8 cellular contexts compared by ENCODE assay signal in genomic region chr1:234604393-234604725, GRCh38. TPM values are rescaled to one million over a fixed set of nuclear protein-coding genes. Genes with fewer than 3 reads are reported as not detected.
DNase-seq lines count a peak whose midpoint lies in the region; ATAC-seq and TF ChIP-seq lines count a peak whose summit lies in the region.

No MANE protein-coding gene starts in this region.

- H3K27me3 ChIP-seq in GM23248 (replicated peaks; ENCODE audit: insufficient read depth) = no peaks in the 10 kb centered on the region
- no peaks in the 10 kb centered on the region for H3K27me3 ChIP-seq in WERI-Rb-1 (ENCODE audit: insufficient read depth, low read depth, severe bottlenecking)

- H3K27ac ChIP-seq in GM23248 (peak overlapping the region; percentile 93), WERI-Rb-1 (no peak overlapping the region; the same call in 1 of the 2 replicates), skin epidermis (peak overlapping the region in 18 of 21 experiments; percentile 43 to 100 (median 100))

- H3F3A ChIP-seq in GM23248 (ENCODE audit: insufficient read depth) = peaks cover 76% of the 10 kb centered on the region

- peak overlapping the region; percentile 87 for H3K4me2 ChIP-seq in GM23248 (ENCODE audit: unreplicated experiment)

- in situ Hi-C loops in GM23248 (cut with MboI) = no loop called here

- H3K36me3 ChIP-seq in GM23248 (ENCODE audit: low read depth) (peaks cover 40% of the 10 kb centered on the region), WERI-Rb-1 (peaks cover 70% of the 10 kb centered on the region)

- H3K4me3 ChIP-seq in GM23248 (peak overlapping the region; percentile 94), WERI-Rb-1 (ENCODE audit: low read depth, low read length) (peak overlapping the region; percentile 68), fibroblast of villous mesenchyme (ENCODE audit: low read depth, low read length) (peak overlapping the region; percentile 84), skin epidermis (peak overlapping the region; percentile 73 to 90 (median 79))

- peaks cover 84% of the 10 kb centered on the region for H3K79me2 ChIP-seq in GM23248 (ENCODE audit: insufficient read depth)

- H4K20me1 ChIP-seq in GM23248 (ENCODE audit: insufficient read depth) = peaks cover 9% of the 10 kb centered on the region; the same call in 1 of the 2 replicates

- ATAC-seq in HG03280 (IDR thresholded peaks at IDR 0.05; ENCODE audit: unreplicated experiment) = no peak

- peaks cover 44% of the 10 kb centered on the region for H3K4me1 ChIP-seq in GM23248 (ENCODE audit: insufficient read depth)

- TF ChIP-seq CTCF in WERI-Rb-1 (IDR thresholded peaks at IDR 0.05; ENCODE audit: low read depth, low read length) = no peak
- TF ChIP-seq CTCF in fibroblast of villous mesenchyme (IDR thresholded peaks at IDR 0.05; ENCODE audit: insufficient read depth, low read depth, low read length) = no peak

- H3K9me2 ChIP-seq in GM23248 (ENCODE audit: insufficient read depth) = no peaks in the 10 kb centered on the region

- DNase-seq in GM23248 (no peak), WERI-Rb-1 (no peak), fibroblast of villous mesenchyme (ENCODE audit: low read depth) (no peak), RPMI8226 (no peak), NCI-H1105 treated with DMSO at 0.1 percent for 48 hours (lab: John Stamatoyannopoulos, UW) (no peak), AML-193 (lab: John Stamatoyannopoulos, UW) (no peak)

- H3K9ac ChIP-seq in GM23248 = peak overlapping the region; percentile 95

- H3K9me3 ChIP-seq in GM23248 (ENCODE audit: low read depth) = no peaks in the 10 kb centered on the region
- H3K9me3 ChIP-seq in WERI-Rb-1 (ENCODE audit: severe bottlenecking) = no peaks in the 10 kb centered on the region

- H2AFZ ChIP-seq in GM23248 = no peak overlapping the region

RNA-seq across cellular contexts. Expression of gene IRF2BP2, which starts 5.6 kb away (rescaled TPM):
- total RNA-seq in GM23248 (2014; rRNA removed; shearing (Covaris generic)) = 60.7 and 69.3 TPM in 2 replicates
- 12.9 and 13.0 TPM in 2 replicates for polyA plus RNA-seq in GM23248 (2016; fragmentation: Nextera tagmentation; extraction: Ambion mirVana)
- total RNA-seq in fibroblast of villous mesenchyme = 53.1 and 60.9 TPM in 2 replicates
